12 cellular contexts compared by ENCODE assay signal in genomic region chr9:134059188-134059641, GRCh38. TPM values are rescaled to one million over a fixed set of nuclear protein-coding genes. Genes with fewer than 3 reads are reported as not detected.
DNase-seq lines count a peak whose midpoint lies in the region; ATAC-seq and TF ChIP-seq lines count a peak whose summit lies in the region.
"Had no signal": no experiment of that assay in that cellular context is flagged by ENCODE, and none has a peak within 500 bp of the region (broad histone marks: within the 10 kb centered on the region; RNA-seq: fewer than 3 reads in every experiment).

No MANE protein-coding gene starts in this region.

- H3K9me2 ChIP-seq in PC-3 (replicated peaks; ENCODE audit: low read length), result no peaks in the 10 kb centered on the region

- peak overlapping the region; percentile 76 for H3K27ac ChIP-seq in PC-3 (ENCODE audit: low read length)
- H3K27ac ChIP-seq: parathyroid adenoma, PC-9 had no signal

- H3K9ac ChIP-seq in PC-3 (ENCODE audit: low read length) (peak overlapping the region; percentile 21; the same call in 1 of the 2 replicates), skeletal muscle satellite cell (ENCODE audit: low read depth, low read length) (peak overlapping the region; percentile 39)
- H3K9ac ChIP-seq: parathyroid adenoma had no signal

- H3K27me3 ChIP-seq in PC-3 (ENCODE audit: low read length) (no peaks in the 10 kb centered on the region), skeletal muscle satellite cell (ENCODE audit: control insufficient read depth, insufficient read depth, low read length) (no peaks in the 10 kb centered on the region)

- H4K20me1 ChIP-seq in PC-3 (ENCODE audit: low read length), result no peaks in the 10 kb centered on the region

- DNase-seq in D341Med (ENCODE audit: low spot score), result peak; percentile 14
- DNase-seq in PC-3, result no peak
- DNase-seq in left lobe of liver (ENCODE audit: low spot score), result peak; percentile 45
- no peak for DNase-seq in NCI-H82 treated with DMSO at 0.1 percent for 48 hours (lab: John Stamatoyannopoulos, UW; ENCODE audit: unreplicated experiment)
- DNase-seq in GM13976 (ENCODE audit: low spot score), result no peak
- DNase-seq: activated effector memory CD4-positive, alpha-beta T cell treated with anti-CD3 and anti-CD28 coated beads, Interleukin-2, amount 50 U/mL, for 16 hours; NCI-H1930; NCI-H510A treated with DMSO at 0.1 percent for 48 hours; PC-9 had no signal

- no peaks in the 10 kb centered on the region for H3K9me3 ChIP-seq in PC-3 (ENCODE audit: low read length)
- H3K9me3 ChIP-seq in skeletal muscle satellite cell (replicated peaks; ENCODE audit: low read length), result no peaks in the 10 kb centered on the region

- TF ChIP-seq CTCF in PC-3 (conservative IDR thresholded peaks at IDR 0.05; ENCODE audit: low read depth, low read length), result no peak
- no peak for TF ChIP-seq CTCF in GM13976 (IDR thresholded peaks at IDR 0.05; ENCODE audit: borderline replicate concordance, control extremely low read depth, extremely low read depth, insufficient read depth, missing control alignments)

- BruUV-seq in PC-3 (replicated peaks; lab: Mats Ljungman, UMichigan), result no TSS peak

- intact Hi-C loops in PC-3 (cut with micrococcal nuclease), result no loop called here

- H3K79me2 ChIP-seq in PC-3 (ENCODE audit: low read length), result peaks cover 80% of the 10 kb centered on the region

- POLR2A ChIA-PET in PC-3 (lab: Charles Lee; ENCODE audit: unreplicated experiment), result no interaction called here

- no peak for ATAC-seq in PC-3
- no peak for ATAC-seq in left lobe of liver
- ATAC-seq in GM18909 (IDR thresholded peaks at IDR 0.05; ENCODE audit: poor library complexity, unreplicated experiment), result no peak

- H3K4me2 ChIP-seq in PC-3 (ENCODE audit: low read length), result peak overlapping the region; percentile 82
- H3K4me2 ChIP-seq in skeletal muscle satellite cell (ENCODE audit: low read length), result peak overlapping the region; percentile 80
- H3K4me2 ChIP-seq: PC-9 had no signal

- CTCF ChIA-PET in PC-3 (lab: Charles Lee), result no interaction called here

- H2AFZ ChIP-seq in PC-3 (ENCODE audit: low read length), result no peak overlapping the region
- H2AFZ ChIP-seq: parathyroid adenoma, PC-9 had no signal

- H3K4me3 ChIP-seq in PC-3 (ENCODE audit: low read length), result peak overlapping the region; percentile 47; the same call in 1 of the 2 replicates
- H3K4me3 ChIP-seq in skeletal muscle satellite cell (ENCODE audit: low read length), result peak overlapping the region; percentile 44
- H3K4me3 ChIP-seq: PC-9 had no signal

- no peaks in the 10 kb centered on the region for H3F3A ChIP-seq in PC-3 (ENCODE audit: low read length, unreplicated experiment)

- in situ Hi-C loops in GM13976 (cut with MboI; ENCODE audit: low sequenced_read_pairs, unreplicated experiment), result no loop called here

- no peaks in the 10 kb centered on the region for H3K36me3 ChIP-seq in PC-3 (ENCODE audit: low read depth, low read length)
- H3K36me3 ChIP-seq in skeletal muscle satellite cell (ENCODE audit: insufficient read depth, low read length), result peaks cover 8% of the 10 kb centered on the region

- H3K4me1 ChIP-seq in PC-3 (ENCODE audit: insufficient read depth, low read length) (peaks cover 41% of the 10 kb centered on the region), skeletal muscle satellite cell (ENCODE audit: control insufficient read depth, insufficient read depth, low read length) (peaks cover 78% of the 10 kb centered on the region)

RNA-seq across cellular contexts. Expression of gene BRD3, which starts 8.6 kb away (rescaled TPM):
- 4.4 and 5.5 TPM in 2 replicates for total RNA-seq in PC-3 (2014; rRNA removed)
- total RNA-seq in left lobe of liver, result 24.6 TPM
- 3.0 and 3.9 TPM in 2 replicates for total RNA-seq in skeletal muscle satellite cell (2012; rRNA removed)

RNA-seq across cellular contexts. Expression of gene BRD3OS, which starts 33.9 kb away (rescaled TPM):
- total RNA-seq in PC-3 (2014; rRNA removed) (13.6 and 19.9 TPM in 2 replicates), left lobe of liver (7.6 TPM)
- 17.3 and 19.5 TPM in 2 replicates for total RNA-seq in skeletal muscle satellite cell (2012; rRNA removed)

Comparison
In these comparisons a context has a peak if more than half of its experiments do, and no peak if none do; other contexts are left out.
1. DNase-seq: peak in D341Med (single experiment) and left lobe of liver (single experiment); none in PC-3 (single experiment), NCI-H82 treated with DMSO at 0.1 percent for 48 hours (single experiment) and GM13976 (single experiment).